8 cellular contexts compared by ENCODE assay signal in the genomic region with DNA sequence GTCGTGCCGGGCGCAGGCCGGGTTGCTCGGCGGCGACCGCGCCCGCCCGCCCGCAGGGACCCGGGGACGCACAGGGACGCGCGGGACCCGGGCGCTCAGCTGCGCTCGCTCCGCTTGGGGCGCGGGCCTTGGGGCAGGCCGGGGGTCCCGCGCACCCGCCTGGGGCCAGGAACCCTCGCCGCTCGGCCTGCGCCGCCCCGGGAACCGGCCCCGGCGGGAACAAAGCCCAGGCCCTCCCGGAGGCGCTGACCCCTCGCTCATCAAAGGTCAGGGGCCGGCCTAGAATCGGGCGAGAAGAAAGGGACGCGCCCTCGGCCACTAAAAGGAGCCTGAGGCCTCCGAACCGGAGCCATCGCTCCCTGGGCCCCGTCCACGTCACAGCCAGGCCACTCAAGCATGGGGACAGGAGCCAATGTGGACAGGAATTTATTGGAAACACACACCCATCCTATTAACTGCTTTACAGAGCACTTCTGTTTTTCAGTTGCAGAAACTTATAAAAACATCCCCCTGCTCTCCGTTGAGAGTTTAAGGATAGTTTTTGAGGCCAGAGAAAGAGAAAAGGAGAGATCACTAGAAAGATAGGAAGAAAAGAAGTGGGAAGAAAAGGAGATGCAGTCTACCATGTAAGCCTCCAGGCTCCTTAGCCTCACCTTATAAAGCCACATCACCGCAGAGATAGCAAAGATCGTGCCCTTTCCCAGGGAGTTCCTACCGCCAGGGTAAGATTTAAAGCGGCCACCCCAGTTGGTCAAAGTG. TPM values are rescaled to one million over a fixed set of nuclear protein-coding genes. Genes with fewer than 3 reads are reported as not detected.
DNase-seq lines count a peak whose midpoint lies in the region; ATAC-seq, FAIRE-seq and TF ChIP-seq lines count a peak whose summit lies in the region.

No MANE protein-coding gene starts in this region.

- H3K4me1 ChIP-seq in astrocyte (ENCODE audit: insufficient read depth, low read length), result peaks cover 56% of the 10 kb centered on the region
- peaks cover 15% of the 10 kb centered on the region in 2 donors for H3K4me1 ChIP-seq in kidney (ENCODE audit: control insufficient read depth in 1 of 2, insufficient read depth in 1 of 2, low read depth in 1 of 2, low read length in 2 of 2)
- H3K4me1 ChIP-seq in subcutaneous abdominal adipose tissue (ENCODE audit: control insufficient read depth in 5 of 5, insufficient read depth in 5 of 5, low read length in 5 of 5), result peaks cover 10 to 66% (median 49%) of the 10 kb centered on the region in 5 donors

- peaks cover 36% of the 10 kb centered on the region for H3K4me1 Mint-ChIP-seq in astrocyte (ENCODE audit: low read depth, unreplicated experiment)

- H2AFZ ChIP-seq in astrocyte (ENCODE audit: low read depth, low read length), result peak overlapping the region; percentile 50

- no peaks in the 10 kb centered on the region for H3K36me3 Mint-ChIP-seq in astrocyte (ENCODE audit: low read depth, unreplicated experiment)

- H3K9ac ChIP-seq in astrocyte (ENCODE audit: low read length) (peak overlapping the region; percentile 87), kidney (ENCODE audit: low read length in 2 of 2) (peak overlapping the region; percentile 8 to 59), subcutaneous abdominal adipose tissue (ENCODE audit: low read length in 5 of 5) (peak overlapping the region in 4 of 5 donors; percentile 40 to 81 (median 64))

- H3K4me3 Mint-ChIP-seq in astrocyte (ENCODE audit: unreplicated experiment), result peak overlapping the region; percentile 80

- TF ChIP-seq CTCF in GM10266 (IDR thresholded peaks at IDR 0.05; ENCODE audit: control insufficient read depth, insufficient read depth, low read depth, missing control alignments) (peak; percentile 56), astrocyte (IDR thresholded peaks at IDR 0.05; ENCODE audit: insufficient read depth, low read depth, low read length) (no peak), kidney (IDR thresholded peaks at IDR 0.05; ENCODE audit: borderline replicate concordance, extremely low read depth, insufficient read depth) (no peak)

- DNase-seq in GM10266 (ENCODE audit: extremely low spot score), result no peak
- no peak for DNase-seq in astrocyte (ENCODE audit: low read depth)
- DNase-seq in kidney, result peak; percentile 82
- DNase-seq in OCI-M1 (lab: John Stamatoyannopoulos, UW), result no peak

- H3K27me3 ChIP-seq in astrocyte (ENCODE audit: insufficient read depth, low read length) (no peaks in the 10 kb centered on the region), subcutaneous abdominal adipose tissue (ENCODE audit: control insufficient read depth in 5 of 5, insufficient read depth in 4 of 5, low read length in 5 of 5) (no peaks in the 10 kb centered on the region)

- H4K20me1 ChIP-seq in astrocyte (ENCODE audit: insufficient read depth, low read length), result peaks cover 17% of the 10 kb centered on the region

- no peaks in the 10 kb centered on the region for H3K9me3 Mint-ChIP-seq in astrocyte (ENCODE audit: unreplicated experiment)

- intact Hi-C loops in kidney (cut with DNase I), result no loop called here

- H3K27ac ChIP-seq in astrocyte (ENCODE audit: low read depth, low read length) (peak overlapping the region; percentile 74), kidney (ENCODE audit: low read depth in 2 of 2, low read length in 2 of 2) (peak overlapping the region; percentile 77 to 94), subcutaneous abdominal adipose tissue (ENCODE audit: low read depth, low read length) (peak overlapping the region; percentile 78)

- peaks cover 92% of the 10 kb centered on the region for H3K79me2 ChIP-seq in astrocyte (ENCODE audit: insufficient read depth, low read length)

- peak overlapping the region; percentile 66 for H3K4me3 ChIP-seq in astrocyte (ENCODE audit: insufficient read depth, low read depth, low read length)
- H3K4me3 ChIP-seq in kidney (ENCODE audit: low read length in 2 of 2), result peak overlapping the region; percentile 47 to 53
- peak overlapping the region; percentile 42 to 83 (median 67) for H3K4me3 ChIP-seq in subcutaneous abdominal adipose tissue (ENCODE audit: low read depth in 1 of 5, low read length in 5 of 5)

- peak overlapping the region; percentile 13 for H3K27ac Mint-ChIP-seq in astrocyte (ENCODE audit: unreplicated experiment)

- H3K9me3 ChIP-seq in astrocyte (ENCODE audit: insufficient read depth, low read depth, low read length), result no peaks in the 10 kb centered on the region
- H3K9me3 ChIP-seq in kidney (ENCODE audit: control insufficient read depth in 1 of 2, low read length in 2 of 2), result no peaks in the 10 kb centered on the region
- no peaks in the 10 kb centered on the region for H3K9me3 ChIP-seq in subcutaneous abdominal adipose tissue (ENCODE audit: control insufficient read depth in 5 of 5, low read length in 5 of 5)

- ATAC-seq in HG03139 (IDR thresholded peaks at IDR 0.05; ENCODE audit: unreplicated experiment) (peak; percentile 12), GM19397 (IDR thresholded peaks at IDR 0.05; ENCODE audit: unreplicated experiment) (no peak), GM19463 (IDR thresholded peaks at IDR 0.05; ENCODE audit: unreplicated experiment) (no peak)

- H3K27me3 Mint-ChIP-seq in astrocyte (ENCODE audit: low read depth, unreplicated experiment), result no peaks in the 10 kb centered on the region

- no peaks in the 10 kb centered on the region for H3K36me3 ChIP-seq in astrocyte (ENCODE audit: insufficient read depth, low read length)
- H3K36me3 ChIP-seq in kidney (ENCODE audit: control insufficient read depth in 1 of 2, insufficient read depth in 2 of 2, low read length in 2 of 2), result no peaks in the 10 kb centered on the region
- H3K36me3 ChIP-seq in subcutaneous abdominal adipose tissue (ENCODE audit: control insufficient read depth in 5 of 5, insufficient read depth in 5 of 5, low read length in 5 of 5), result no peaks in the 10 kb centered on the region

- FAIRE-seq in astrocyte (lab: Jason Lieb, UNC) (no peak), kidney (lab: Jason Lieb, UNC) (no peak)

- H3K4me2 ChIP-seq in astrocyte (ENCODE audit: low read length), result peak overlapping the region; percentile 87

RNA-seq across cellular contexts. Expression of a gene that starts 0.5 kb away (rescaled TPM):
- total RNA-seq in astrocyte (18.0 and 19.7 TPM in 2 replicates), kidney (29.3 TPM)
- 2.3 TPM for polyA plus RNA-seq in kidney (ENCODE audit: insufficient read depth, low read depth, low replicate concordance)

Comparison
In these comparisons a context has a peak if more than half of its experiments do, and no peak if none do; other contexts are left out.
1. H3K9ac ChIP-seq: peak in every context shown above with its lines; median percentile 87 in astrocyte; 64 in subcutaneous abdominal adipose tissue; 34 in kidney.